8 cellular contexts compared by ENCODE assay signal in the genomic region with DNA sequence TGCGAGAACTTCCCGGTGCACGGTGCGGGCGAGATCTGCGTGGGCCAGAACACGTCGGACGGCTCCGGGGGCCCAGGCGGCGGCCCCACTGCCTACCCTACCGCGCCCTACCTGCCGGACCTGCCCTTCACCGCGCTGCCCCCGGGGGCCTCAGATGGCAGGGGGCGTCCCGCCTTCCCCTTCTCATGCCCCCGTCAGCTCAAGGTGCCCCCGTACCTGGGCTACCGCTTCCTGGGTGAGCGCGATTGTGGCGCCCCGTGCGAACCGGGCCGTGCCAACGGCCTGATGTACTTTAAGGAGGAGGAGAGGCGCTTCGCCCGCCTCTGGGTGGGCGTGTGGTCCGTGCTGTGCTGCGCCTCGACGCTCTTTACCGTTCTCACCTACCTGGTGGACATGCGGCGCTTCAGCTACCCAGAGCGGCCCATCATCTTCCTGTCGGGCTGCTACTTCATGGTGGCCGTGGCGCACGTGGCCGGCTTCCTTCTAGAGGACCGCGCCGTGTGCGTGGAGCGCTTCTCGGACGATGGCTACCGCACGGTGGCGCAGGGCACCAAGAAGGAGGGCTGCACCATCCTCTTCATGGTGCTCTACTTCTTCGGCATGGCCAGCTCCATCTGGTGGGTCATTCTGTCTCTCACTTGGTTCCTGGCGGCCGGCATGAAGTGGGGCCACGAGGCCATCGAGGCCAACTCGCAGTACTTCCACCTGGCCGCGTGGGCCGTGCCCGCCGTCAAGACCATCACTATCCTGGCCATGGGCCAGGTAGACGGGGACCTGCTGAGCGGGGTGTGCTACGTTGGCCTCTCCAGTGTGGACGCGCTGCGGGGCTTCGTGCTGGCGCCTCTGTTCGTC. TPM values are rescaled to one million over a fixed set of nuclear protein-coding genes. Genes with fewer than 3 reads are reported as not detected.
DNase-seq lines count a peak whose midpoint lies in the region; TF ChIP-seq lines count a peak whose summit lies in the region.

No MANE protein-coding gene starts in this region.

- peak; percentile 76 for TF ChIP-seq CTCF in BJ (IDR thresholded peaks at IDR 0.05; ENCODE audit: insufficient read depth, low read depth, low read length)
- peak; percentile 81 for TF ChIP-seq CTCF in astrocyte of the spinal cord (IDR thresholded peaks at IDR 0.05; ENCODE audit: low read depth, low read length)

- no peak for DNase-seq in BJ (ENCODE audit: low read depth)
- DNase-seq in MG63, result peak; percentile 65
- peak; percentile 86 for DNase-seq in astrocyte of the spinal cord (ENCODE audit: low read depth, low spot score)
- peak; percentile 73 for DNase-seq in islet precursor cell
- DNase-seq in stimulated activated CD4-positive, alpha-beta T cell treated with anti-CD3 and anti-CD28 coated beads, Interleukin-4, amount 100 ng/mL, for 1 hour, result peak; percentile 41
- no peak for DNase-seq in NCI-H1105 (lab: John Stamatoyannopoulos, UW)
- DNase-seq in SHP77 treated with DMSO at 0.1 percent for 48 hours (lab: John Stamatoyannopoulos, UW), result no peak
- DNase-seq in NCI-H146 treated with DMSO at 0.1 percent for 48 hours (lab: John Stamatoyannopoulos, UW; ENCODE audit: unreplicated experiment), result no peak

- POLR2A ChIA-PET in BJ (lab: Charles Lee), result interaction anchor here (0.6 kb wide), 1 partner anchor 394 kb away, joined by 7 read pairs; no protein-coding TSS in a partner anchor

- in situ Hi-C loops in astrocyte of the spinal cord (cut with HindIII; ENCODE audit: low sequenced_read_pairs), result no loop called here

- H3K27me3 ChIP-seq in BJ (ENCODE audit: control insufficient read depth, insufficient read depth, low read length) (no peaks in the 10 kb centered on the region), MG63 (no peaks in the 10 kb centered on the region)

- H3K9me3 ChIP-seq in MG63, result no peaks in the 10 kb centered on the region

- H3K4me3 ChIP-seq in BJ (ENCODE audit: low read depth, low read length) (peak overlapping the region; percentile 91), MG63 (peak overlapping the region; percentile 61), astrocyte of the spinal cord (ENCODE audit: low read depth, low read length) (peak overlapping the region; percentile 73)

- H3K36me3 ChIP-seq in BJ (ENCODE audit: control insufficient read depth, insufficient read depth, low read length) (peaks cover 20% of the 10 kb centered on the region), MG63 (no peaks in the 10 kb centered on the region; the same call in 1 of the 2 replicates)

- CTCF ChIA-PET in BJ (lab: Yijun Ruan, JAX), result interaction anchor here (0.6 to 2.3 kb wide), 22 partner anchors 70 to 254 kb away, joined by 3 to 22 read pairs (median 3); a partner anchor contains a TSS

RNA-seq across cellular contexts. Expression of a gene that starts 1.7 kb away (rescaled TPM):
- 42.6 and 46.4 TPM in 2 replicates for polyA plus RNA-seq in BJ (2011; rRNA removed)
- polyA minus RNA-seq in BJ (2011; rRNA and poly(A)+ RNA removed), result 85.6 and 95.1 TPM in 2 replicates
- 15.6 and 23.6 TPM in 2 replicates for total RNA-seq in MG63 (2014; rRNA removed; shearing (Covaris generic); ENCODE audit: low replicate concordance)

RNA-seq across cellular contexts. Expression of a gene that starts 37.7 kb away (rescaled TPM):
- polyA plus RNA-seq in BJ (2011; rRNA removed), result 0.13 and 0.18 TPM in 2 replicates
- polyA minus RNA-seq in BJ (2011; rRNA and poly(A)+ RNA removed), result 0.10 TPM in 1 of 2 replicates, not detected in the other
- not detected in 2 replicates for total RNA-seq in MG63 (2014; rRNA removed; shearing (Covaris generic); ENCODE audit: low replicate concordance)

Comparison
In these comparisons a context has a peak if more than half of its experiments do, and no peak if none do; other contexts are left out.
1. DNase-seq: peak in MG63 (single experiment), astrocyte of the spinal cord (single experiment), islet precursor cell (single experiment) and stimulated activated CD4-positive, alpha-beta T cell treated with anti-CD3 and anti-CD28 coated beads, Interleukin-4, amount 100 ng/mL, for 1 hour (single experiment); none in BJ (single experiment), NCI-H1105 (single experiment), SHP77 treated with DMSO at 0.1 percent for 48 hours (single experiment) and NCI-H146 treated with DMSO at 0.1 percent for 48 hours (single experiment).
2. Peak in every context shown above with its lines, with median percentiles within 50 percentile points of each other: H3K4me3 ChIP-seq.